In the genomic region with DNA sequence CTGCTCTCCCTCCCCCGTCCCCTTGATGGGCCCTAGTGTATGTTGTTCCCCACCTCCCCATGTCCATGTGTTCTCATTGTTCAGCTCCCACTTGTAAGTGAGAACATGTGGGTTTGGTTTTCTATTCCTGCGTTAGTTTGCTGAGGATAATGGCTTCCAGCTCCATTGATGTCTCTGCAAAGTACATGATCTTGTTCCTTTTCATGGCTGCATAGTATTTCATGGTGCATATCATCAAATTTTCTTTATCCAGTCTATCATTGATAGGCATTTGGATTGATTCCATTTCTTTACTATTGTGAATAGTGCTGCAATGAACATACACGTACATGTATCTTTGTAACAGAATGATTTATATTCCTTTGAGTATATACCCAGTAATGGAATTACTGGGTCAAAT, we compare ENCODE assay signal across 2 cellular contexts. TPM values are rescaled to one million over a fixed set of nuclear protein-coding genes. Genes with fewer than 3 reads are reported as not detected.
"Had no signal": no experiment of that assay in that cellular context is flagged by ENCODE, and none has a peak within 500 bp of the region (broad histone marks: within the 10 kb centered on the region; RNA-seq: fewer than 3 reads in every experiment).

No MANE protein-coding gene starts in this region.

RNA-seq across cellular contexts. Expression of a gene that starts 6.7 kb away (rescaled TPM):
- total RNA-seq: LHCN-M2, MCF 10A had no signal
